9 cellular contexts compared by ENCODE assay signal in the genomic region with DNA sequence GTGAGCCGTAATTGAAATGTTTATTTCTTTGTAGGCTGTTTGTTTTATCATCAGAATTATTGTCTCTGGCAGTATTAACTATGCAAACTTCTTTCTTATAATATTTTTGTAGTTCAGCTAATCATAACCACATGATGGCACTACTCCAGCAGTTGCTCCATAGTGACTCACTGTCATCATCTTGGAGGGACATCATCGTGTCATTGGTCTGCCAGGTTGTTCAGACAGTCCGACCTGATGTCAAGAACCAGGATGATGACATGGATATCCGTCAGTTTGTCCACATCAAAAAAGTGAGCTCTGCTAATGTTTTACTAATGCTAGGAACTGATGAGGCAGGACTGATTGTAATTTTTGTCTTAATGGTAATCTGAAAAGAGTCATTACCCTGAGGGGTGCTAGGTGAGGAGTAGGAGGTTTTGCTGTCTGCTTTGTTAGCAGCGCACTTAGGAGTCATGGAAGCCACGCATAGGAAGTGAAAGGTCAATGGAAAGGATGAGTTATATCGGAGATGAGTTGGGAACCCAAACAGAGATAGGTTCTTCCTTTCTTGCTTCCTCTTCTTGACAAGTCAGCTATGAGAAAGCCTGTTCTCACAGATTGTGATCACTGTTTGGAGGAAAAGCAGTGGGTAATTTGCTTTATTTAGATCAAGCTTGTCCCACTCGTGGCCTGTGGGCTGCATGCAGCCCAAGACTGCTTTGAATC. TPM values are rescaled to one million over a fixed set of nuclear protein-coding genes. Genes with fewer than 3 reads are reported as not detected.
DNase-seq lines count a peak whose midpoint lies in the region; ATAC-seq and TF ChIP-seq lines count a peak whose summit lies in the region.
"Had no signal": no experiment of that assay in that cellular context is flagged by ENCODE, and none has a peak within 500 bp of the region (broad histone marks: within the 10 kb centered on the region; RNA-seq: fewer than 3 reads in every experiment).

No MANE protein-coding gene starts in this region.

- H3K36me3 Mint-ChIP-seq in Caco-2 (ENCODE audit: insufficient read depth, unreplicated experiment), result peaks cover 37% of the 10 kb centered on the region

- no peaks in the 10 kb centered on the region for H3K4me1 ChIP-seq in Caco-2

- POLR2A ChIA-PET in Caco-2 (lab: Charles Lee), result no interaction called here

- H3K36me3 ChIP-seq in Caco-2 (ENCODE audit: control insufficient read depth, insufficient read depth, low read length), result no peaks in the 10 kb centered on the region; the same call in 1 of the 2 replicates

- DNase-seq in EL, result peak; percentile 28
- DNase-seq in fibroblast of gingiva (ENCODE audit: low read depth), result peak; percentile 84
- DNase-seq in NCI-H446 treated with DMSO at 0.1 percent for 48 hours (lab: John Stamatoyannopoulos, UW), result no peak
- no peak for DNase-seq in NCI-H82 treated with DMSO at 0.1 percent for 48 hours (lab: John Stamatoyannopoulos, UW; ENCODE audit: unreplicated experiment)
- DNase-seq in Caco-2, result no peak
- DNase-seq in OCI-M1 (lab: John Stamatoyannopoulos, UW), result no peak
- DNase-seq: hippocampal formation had no signal

- no TSS peak for BruUV-seq in Caco-2 (replicated peaks; lab: Mats Ljungman, UMichigan)

- peak; percentile 42 for ATAC-seq in GM19468 (IDR thresholded peaks at IDR 0.05; ENCODE audit: extremely low read depth, unreplicated experiment)
- ATAC-seq in HG03378 (IDR thresholded peaks at IDR 0.05; ENCODE audit: unreplicated experiment), result peak; percentile 74

- H3K9me3 Mint-ChIP-seq in Caco-2 (ENCODE audit: unreplicated experiment), result no peaks in the 10 kb centered on the region

- TF ChIP-seq CTCF in Caco-2 (IDR thresholded peaks at IDR 0.05; ENCODE audit: insufficient read depth in 1 of 2, low read depth in 1 of 2, low read length in 1 of 2, severe bottlenecking in 1 of 2, unreplicated experiment in 1 of 2), result no peak

- no peak overlapping the region for H3K4me3 Mint-ChIP-seq in Caco-2 (ENCODE audit: unreplicated experiment)

- H3K27me3 ChIP-seq in Caco-2 (replicated peaks; ENCODE audit: control insufficient read depth, insufficient read depth, low read length), result no peaks in the 10 kb centered on the region

- no peaks in the 10 kb centered on the region for H3K27me3 Mint-ChIP-seq in Caco-2 (ENCODE audit: insufficient read depth, unreplicated experiment)

- intact Hi-C loops in Caco-2 (cut with micrococcal nuclease; ENCODE audit: unreplicated experiment), result no loop called here

- no peak overlapping the region for H3K27ac Mint-ChIP-seq in Caco-2 (ENCODE audit: unreplicated experiment)

- CTCF ChIA-PET in Caco-2 (lab: Charles Lee), result no interaction called here

- no peak overlapping the region for H3K4me3 ChIP-seq in Caco-2 (ENCODE audit: low read depth, low read length)

- H3K4me1 Mint-ChIP-seq in Caco-2 (ENCODE audit: low read depth, unreplicated experiment), result no peaks in the 10 kb centered on the region

- no peaks in the 10 kb centered on the region for H3K9me3 ChIP-seq in Caco-2

RNA-seq across cellular contexts. Expression of gene PIKFYVE, which starts 49.2 kb away (rescaled TPM):
- total RNA-seq in Caco-2 (2022), result 27.9 and 31.2 TPM in 2 replicates

Comparison
In these comparisons a context has a peak if more than half of its experiments do, and no peak if none do; other contexts are left out.
1. DNase-seq: peak in EL (single experiment) and fibroblast of gingiva (single experiment); none in NCI-H446 treated with DMSO at 0.1 percent for 48 hours (single experiment), NCI-H82 treated with DMSO at 0.1 percent for 48 hours (single experiment), Caco-2 (0 of 2) and OCI-M1 (single experiment).